ENCODE assay signal across 17 cellular contexts in genomic region chr7:20697351-20697750, GRCh38.
DNase-seq lines count a peak whose midpoint lies in the region; ATAC-seq and TF ChIP-seq lines count a peak whose summit lies in the region.
"Had no signal": no experiment of that assay in that cellular context is flagged by ENCODE, and none has a peak within 500 bp of the region (broad histone marks: within the 10 kb centered on the region; RNA-seq: fewer than 3 reads in every experiment).

No MANE protein-coding gene starts in this region.

- H3K4me1 ChIP-seq in gastroesophageal sphincter (no peaks in the 10 kb centered on the region), neural progenitor cell (peaks cover 10% of the 10 kb centered on the region)
- H3K4me1 ChIP-seq: BLaER1 treated with 17β-estradiol and CSF1 and Interleukin-3, amounts not matched to agents 10 nM and 100 nM had no signal

- TF ChIP-seq CTCF in retinal pigment epithelial cell (conservative IDR thresholded peaks at IDR 0.05; ENCODE audit: low read depth, low read length), result no peak
- no peak for TF ChIP-seq CTCF in gastroesophageal sphincter (IDR thresholded peaks at IDR 0.05)
- TF ChIP-seq CTCF in neural progenitor cell (IDR thresholded peaks at IDR 0.05), result no peak

- H3K27ac Mint-ChIP-seq in neural progenitor cell, result no peak overlapping the region
- H3K27ac Mint-ChIP-seq: B cell; CD8-positive, alpha-beta T cell had no signal

- no peaks in the 10 kb centered on the region for H4K20me1 ChIP-seq in neural progenitor cell (ENCODE audit: low read depth)
- H4K20me1 ChIP-seq: BLaER1 treated with 17β-estradiol and CSF1 and Interleukin-3, amounts not matched to agents 10 nM and 100 nM had no signal

- H3K27me3 Mint-ChIP-seq in neural progenitor cell (ENCODE audit: insufficient read depth, low read depth), result no peaks in the 10 kb centered on the region
- H3K27me3 Mint-ChIP-seq: B cell had no signal

- no peaks in the 10 kb centered on the region for H3K79me2 ChIP-seq in neural progenitor cell (ENCODE audit: low read depth)

- ATAC-seq in gastroesophageal sphincter (no peak), GM21786 (IDR thresholded peaks at IDR 0.05; ENCODE audit: unreplicated experiment) (no peak)
- ATAC-seq: CD8-positive, alpha-beta T cell had no signal

- DNase-seq in A172 (ENCODE audit: low spot score) (peak; percentile 44), M059J (ENCODE audit: low read depth) (peak; percentile 29), astrocyte of the hippocampus (ENCODE audit: low read depth, low spot score) (peak; percentile 17), retinal pigment epithelial cell (ENCODE audit: low read depth) (peak; percentile 71), neural progenitor cell (ENCODE audit: low spot score) (no peak)
- DNase-seq: Caco-2; CD8-positive, alpha-beta T cell; GM23248; HCEC 1CT; IMR-90; KBM-7 had no signal

- no peak overlapping the region for H2AFZ ChIP-seq in neural progenitor cell (replicated peaks)
- H2AFZ ChIP-seq: GM23248 had no signal

- no peaks in the 10 kb centered on the region for H3K9me3 Mint-ChIP-seq in neural progenitor cell
- H3K9me3 Mint-ChIP-seq: CD8-positive, alpha-beta T cell had no signal

- H3K4me1 Mint-ChIP-seq in neural progenitor cell, result peaks cover 8% of the 10 kb centered on the region
- H3K4me1 Mint-ChIP-seq: B cell had no signal

- no peaks in the 10 kb centered on the region for H3F3A ChIP-seq in neural progenitor cell (ENCODE audit: low read depth)

- H3K36me3 Mint-ChIP-seq in neural progenitor cell, result no peaks in the 10 kb centered on the region
- H3K36me3 Mint-ChIP-seq: CD8-positive, alpha-beta T cell had no signal

- TF ChIP-seq EP300 in gastroesophageal sphincter (IDR thresholded peaks at IDR 0.05), result no peak

- H3K4me2 ChIP-seq in neural progenitor cell, result no peak overlapping the region
- H3K4me2 ChIP-seq: BLaER1 treated with 17β-estradiol and CSF1 and Interleukin-3, amounts not matched to agents 10 nM and 100 nM had no signal

- 62 to 66% methylated on average over 3 of the region's 3 CpGs for WGBS in gastroesophageal sphincter (ENCODE audit: low coverage in 1 of 2), 2 donors

- H3K4me3 ChIP-seq in retinal pigment epithelial cell (ENCODE audit: low read length) (no peak overlapping the region), gastroesophageal sphincter (no peak overlapping the region), neural progenitor cell (no peak overlapping the region)
- H3K4me3 ChIP-seq: BLaER1 treated with 17β-estradiol and CSF1 and Interleukin-3, amounts not matched to agents 10 nM and 100 nM; GM23248 had no signal

- H3K9me3 ChIP-seq in gastroesophageal sphincter, result no peaks in the 10 kb centered on the region
- no peaks in the 10 kb centered on the region for H3K9me3 ChIP-seq in neural progenitor cell (ENCODE audit: low read depth)
- H3K9me3 ChIP-seq: BLaER1 treated with 17β-estradiol and CSF1 and Interleukin-3, amounts not matched to agents 10 nM and 100 nM; Caco-2 had no signal

- no peak for TF ChIP-seq POLR2A in gastroesophageal sphincter (IDR thresholded peaks at IDR 0.05)

- no peaks in the 10 kb centered on the region for H3K36me3 ChIP-seq in gastroesophageal sphincter
- H3K36me3 ChIP-seq in neural progenitor cell, result no peaks in the 10 kb centered on the region
- H3K36me3 ChIP-seq: BLaER1 treated with 17β-estradiol and CSF1 and Interleukin-3, amounts not matched to agents 10 nM and 100 nM had no signal

- no peak overlapping the region for H3K4me3 Mint-ChIP-seq in neural progenitor cell
- H3K4me3 Mint-ChIP-seq: B cell; CD8-positive, alpha-beta T cell had no signal

- H3K27me3 ChIP-seq in gastroesophageal sphincter (peaks cover 3% of the 10 kb centered on the region), neural progenitor cell (no peaks in the 10 kb centered on the region)
- H3K27me3 ChIP-seq: BLaER1 treated with 17β-estradiol and CSF1 and Interleukin-3, amounts not matched to agents 10 nM and 100 nM had no signal

- no peak overlapping the region for H3K9ac ChIP-seq in neural progenitor cell
- H3K9ac ChIP-seq: BLaER1 treated with 17β-estradiol and CSF1 and Interleukin-3, amounts not matched to agents 10 nM and 100 nM; GM23248 had no signal

- no peak overlapping the region for H3K27ac ChIP-seq in gastroesophageal sphincter
- no peak overlapping the region for H3K27ac ChIP-seq in neural progenitor cell
- H3K27ac ChIP-seq: 22Rv1; BLaER1 treated with 17β-estradiol and CSF1 and Interleukin-3, amounts not matched to agents 10 nM and 100 nM; GM23248; HL-60 had no signal
